In the genomic region with DNA sequence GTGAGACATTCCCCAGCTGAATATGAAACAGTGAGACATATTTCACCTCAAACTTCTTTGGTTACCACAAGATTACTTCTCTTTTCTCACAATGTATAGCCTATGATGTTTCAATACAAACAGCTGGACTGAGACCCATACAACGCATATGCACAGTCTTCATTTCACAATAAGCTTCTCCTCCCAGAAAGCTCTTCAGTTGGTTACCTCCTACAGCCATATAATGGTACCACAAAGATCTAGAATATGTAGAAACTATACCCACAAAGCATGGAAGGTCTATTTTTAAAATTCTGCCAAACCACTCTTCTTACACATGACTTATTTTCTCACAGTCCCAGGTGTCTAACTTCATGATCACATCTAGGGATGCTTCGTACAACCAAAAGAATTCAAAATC, we compare ENCODE assay signal across 9 cellular contexts.
DNase-seq lines count a peak whose midpoint lies in the region; ATAC-seq and TF ChIP-seq lines count a peak whose summit lies in the region.
"Had no signal": no experiment of that assay in that cellular context is flagged by ENCODE, and none has a peak within 500 bp of the region (broad histone marks: within the 10 kb centered on the region; RNA-seq: fewer than 3 reads in every experiment).

No MANE protein-coding gene starts in this region.

- peak; percentile 87 for ATAC-seq in GM18519 (IDR thresholded peaks at IDR 0.05; ENCODE audit: low FRiP score, unreplicated experiment)
- peak; percentile 73 for ATAC-seq in GM21723 (IDR thresholded peaks at IDR 0.05; ENCODE audit: unreplicated experiment)
- peak; percentile 67 for ATAC-seq in HG03575 (IDR thresholded peaks at IDR 0.05; ENCODE audit: extremely low read depth, insufficient number of reproducible peaks, low FRiP score, unreplicated experiment)

- TF ChIP-seq POLR2A in uterus (IDR thresholded peaks at IDR 0.05): no peak

- no peak overlapping the region for H3K27ac ChIP-seq in uterus

- TF ChIP-seq CTCF in uterus (IDR thresholded peaks at IDR 0.05): no peak

- intact Hi-C loops in uterus (cut with DNase I; ENCODE audit: low total_unique reads): no loop called here

- no peaks in the 10 kb centered on the region for H3K36me3 ChIP-seq in uterus

- peaks cover 9 to 12% of the 10 kb centered on the region in 2 donors for H3K4me1 ChIP-seq in uterus

- H3K9me3 ChIP-seq in uterus: no peaks in the 10 kb centered on the region

- H3K27me3 ChIP-seq in uterus: no peaks in the 10 kb centered on the region

- H3K4me3 ChIP-seq in uterus: no peak overlapping the region

- DNase-seq in kidney glomerular epithelial cell (lab: John Stamatoyannopoulos, UW): peak; percentile 8
- DNase-seq in NCI-H1694 treated with DMSO at 0.1 percent for 48 hours (lab: John Stamatoyannopoulos, UW): no peak
- no peak for DNase-seq in uterus
- DNase-seq in dermis blood vessel endothelial cell: no peak
- DNase-seq in hepatic stellate cell (ENCODE audit: low spot score): no peak
- DNase-seq: SHP77 treated with DMSO at 0.1 percent for 48 hours had no signal
